ENCODE assay signal across 9 cellular contexts in the genomic region with DNA sequence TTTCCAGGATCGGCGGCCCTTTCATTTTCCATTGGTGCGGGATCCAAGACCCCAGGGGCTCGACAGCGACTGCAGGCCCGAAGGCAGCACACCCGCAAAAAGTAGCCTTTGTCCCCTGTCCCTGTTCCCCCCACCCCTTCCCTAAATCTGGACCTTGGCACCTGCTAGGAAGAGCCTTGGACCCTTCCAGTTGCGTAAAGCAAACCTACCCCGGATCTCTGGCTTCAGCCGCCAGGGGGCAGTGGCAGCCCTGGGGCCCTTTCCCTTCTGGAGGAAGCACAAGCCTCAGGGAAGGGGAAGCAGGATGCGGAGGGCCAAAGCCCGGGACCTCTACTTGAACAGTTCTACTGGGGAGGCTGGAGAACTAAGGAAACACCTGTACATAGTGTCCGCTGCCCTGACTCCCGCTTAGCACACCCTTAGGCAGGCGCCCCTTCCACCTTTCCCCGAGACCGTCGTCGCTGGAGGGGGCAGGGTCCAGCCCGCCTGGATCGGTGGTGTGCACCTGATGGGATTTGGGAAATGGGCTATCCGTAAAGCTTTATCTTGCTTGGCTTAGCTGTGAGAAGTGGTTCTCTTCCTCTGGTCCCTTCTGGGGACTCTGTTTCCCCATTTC. TPM values are rescaled to one million over a fixed set of nuclear protein-coding genes. Genes with fewer than 3 reads are reported as not detected.
DNase-seq lines count a peak whose midpoint lies in the region; ATAC-seq, FAIRE-seq and TF ChIP-seq lines count a peak whose summit lies in the region.
"Not testable (repeated sequence)": the region's sequence is repeated elsewhere in the genome, so short reads cannot be mapped to it uniquely, and the experiment has no call there.
"Had no signal": no experiment of that assay in that cellular context is flagged by ENCODE, and none has a peak within 500 bp of the region (broad histone marks: within the 10 kb centered on the region; RNA-seq: fewer than 3 reads in every experiment).

No MANE protein-coding gene starts in this region.

- intact Hi-C loops in HepG2 (cut with micrococcal nuclease; ENCODE audit: unreplicated experiment); psoas muscle (cut with DNase I): not testable (repeated sequence)

- H3K27me3 ChIP-seq in SK-N-SH (ENCODE audit: insufficient read depth); bronchial epithelial cell (ENCODE audit: control insufficient read depth, insufficient read depth, low read length); HepG2 (ENCODE audit: control insufficient read depth in 1 of 2, insufficient read depth in 2 of 2, low read length in 2 of 2); psoas muscle (ENCODE audit: insufficient read depth in 3 of 3, low read length in 2 of 3): not testable (repeated sequence)

- not testable (repeated sequence) for TF ChIP-seq RAD21 in SK-N-SH (IDR thresholded peaks at IDR 0.05; ENCODE audit: low read length); HepG2 (CRISPR knock-in tag; IDR thresholded peaks at IDR 0.05)

- not testable (repeated sequence) for H3K27ac ChIP-seq in SK-N-SH (ENCODE audit: low read depth in 2 of 2, low read length in 1 of 2); HepG2 (ENCODE audit: extremely low read length, insufficient read depth, low read length); psoas muscle

- CTCF ChIA-PET in SK-N-SH (lab: Yijun Ruan, JAX); HepG2 (lab: Yijun Ruan, JAX; ENCODE audit: low intra/inter-chr PET ratio, low total read pairs): not testable (repeated sequence)

- peak; percentile 43 for DNase-seq in DMS53 (lab: John Stamatoyannopoulos, UW)
- not testable (repeated sequence) for DNase-seq in LNCaP clone FGC (ENCODE audit: low read depth); SK-N-SH; bronchial epithelial cell (ENCODE audit: low read depth); fibroblast of pulmonary artery (ENCODE audit: low read depth); HepG2 (ENCODE audit: low spot score); psoas muscle

- not testable (repeated sequence) for H3F3A ChIP-seq in SK-N-SH (replicated peaks; ENCODE audit: insufficient read depth)

- not testable (repeated sequence) for H3K9me3 ChIP-seq in SK-N-SH; HepG2 (ENCODE audit: low read length); psoas muscle

- peak; percentile 25; the same call in 1 of the 2 replicates for TF ChIP-seq CTCF in LNCaP clone FGC (IDR thresholded peaks at IDR 0.05; ENCODE audit: control insufficient read depth, extremely low read depth, insufficient read depth)
- TF ChIP-seq CTCF in SK-N-SH (IDR thresholded peaks at IDR 0.05), result peak; percentile 34
- peak; percentile 29 for TF ChIP-seq CTCF in bronchial epithelial cell (IDR thresholded peaks at IDR 0.05; ENCODE audit: insufficient read depth, low read length, severe bottlenecking)
- peak; percentile 13 for TF ChIP-seq CTCF in fibroblast of pulmonary artery (IDR thresholded peaks at IDR 0.05; ENCODE audit: low read length, missing control alignments)
- peak; percentile 63 for TF ChIP-seq CTCF in HepG2 (CRISPR knock-in tag; IDR thresholded peaks at IDR 0.05)
- TF ChIP-seq CTCF in psoas muscle (IDR thresholded peaks at IDR 0.05), result peak; percentile 27

- POLR2A ChIA-PET in SK-N-SH (lab: Yijun Ruan, JAX); HepG2 (lab: Yijun Ruan, JAX): not testable (repeated sequence)

- H3K4me1 ChIP-seq in SK-N-SH (ENCODE audit: control insufficient read depth in 1 of 2, insufficient read depth in 2 of 2, low read depth in 1 of 2, low read length in 1 of 2); HepG2 (ENCODE audit: insufficient read depth, low read length); psoas muscle: not testable (repeated sequence)

- H3K36me3 ChIP-seq in SK-N-SH (replicated peaks in 1 of 2; ENCODE audit: control insufficient read depth in 1 of 2, insufficient read depth in 2 of 2, low read length in 1 of 2), result peaks cover 0 to 13% of the 10 kb centered on the region in 2 experiments
- H3K36me3 ChIP-seq in bronchial epithelial cell (ENCODE audit: control insufficient read depth, insufficient read depth, low read length); HepG2 (replicated peaks in 1 of 2; ENCODE audit: control insufficient read depth in 1 of 2, insufficient read depth in 2 of 2, low read length in 2 of 2): not testable (repeated sequence)
- peaks cover 0 to 26% of the 10 kb centered on the region in 2 donors for H3K36me3 ChIP-seq in psoas muscle (ENCODE audit: insufficient read depth in 1 of 2, low read depth in 1 of 2)

- not testable (repeated sequence) for H2AFZ ChIP-seq in SK-N-SH (ENCODE audit: low read depth); HepG2 (ENCODE audit: low read length)

- H3K79me2 ChIP-seq in SK-N-SH (ENCODE audit: insufficient read depth); HepG2 (ENCODE audit: insufficient read depth, low read length): not testable (repeated sequence)

- ATAC-seq in HepG2 (peak; percentile 61), psoas muscle (peak in 3 of 4 donors; percentile 26 to 57 (median 44))

- not testable (repeated sequence) for H3K4me3 ChIP-seq in LNCaP clone FGC (ENCODE audit: low read depth, low read length); SK-N-SH (ENCODE audit: low read depth in 2 of 2, low read length in 1 of 2); bronchial epithelial cell (ENCODE audit: low read depth, low read length); fibroblast of pulmonary artery (replicated peaks; ENCODE audit: low read depth, low read length); HepG2 (replicated peaks in 1 of 3; ENCODE audit: insufficient read depth in 1 of 3, low read depth in 2 of 3, low read length in 3 of 3); psoas muscle

- H4K20me1 ChIP-seq in SK-N-SH (ENCODE audit: insufficient read depth); HepG2 (ENCODE audit: insufficient read depth, low read length): not testable (repeated sequence)

- not testable (repeated sequence) for FAIRE-seq in bronchial epithelial cell (lab: Jason Lieb, UNC); HepG2 (lab: Jason Lieb, UNC)

- not testable (repeated sequence) for H3K9ac ChIP-seq in SK-N-SH; HepG2 (ENCODE audit: insufficient read depth, low read depth, low read length)

- not testable (repeated sequence) for TF ChIP-seq POLR2A in HepG2 (IDR thresholded peaks at IDR 0.05; ENCODE audit: insufficient read depth in 1 of 2, low read depth in 2 of 2, low read length in 2 of 2)

- not testable (repeated sequence) for TF ChIP-seq EP300 in SK-N-SH (IDR thresholded peaks at IDR 0.05; ENCODE audit: borderline replicate concordance in 1 of 2, low read depth in 1 of 2, low read length in 1 of 2); HepG2 (IDR thresholded peaks at IDR 0.05; ENCODE audit: low read depth in 2 of 2, low read length in 2 of 2); HepG2 (CRISPR knock-in tag; IDR thresholded peaks at IDR 0.05; ENCODE audit: borderline replicate concordance)

- not testable (repeated sequence) for BruUV-seq in HepG2 (replicated peaks; lab: Mats Ljungman, UMichigan)

- not testable (repeated sequence) for H3K4me2 ChIP-seq in SK-N-SH; HepG2 (ENCODE audit: low read depth, low read length)

- 97% methylated on average over 16 of the region's 22 CpGs for WGBS in SK-N-SH (ENCODE audit: low lambda C conversion rate)
- 92% methylated on average over 12 of the region's 22 CpGs for WGBS in HepG2 (ENCODE audit: low lambda C conversion rate)
- WGBS in psoas muscle, 3 donors, result 79 to 85% (median 80%) methylated on average over 19 to 21 of the region's 22 CpGs

- not testable (repeated sequence) for H3K9me2 ChIP-seq in SK-N-SH

- in situ Hi-C loops in HepG2 (cut with HindIII; ENCODE audit: extremely low pct_ligation_motif_present, low pct_unique_long_range_greater_than_20kb), result not testable (repeated sequence)

RNA-seq across cellular contexts. Expression of a gene that starts 21.3 kb away (rescaled TPM):
- polyA plus RNA-seq in SK-N-SH (2012; rRNA removed), result 8.3 and 14.0 TPM in 2 replicates
- 13.7 and 16.4 TPM in 2 replicates for polyA plus RNA-seq in SK-N-SH (2012; cell fraction: cytosol; rRNA removed)
- 36.6 and 39.8 TPM in 2 replicates for polyA plus RNA-seq in SK-N-SH (2012; cell fraction: nucleus; rRNA removed)
- total RNA-seq in bronchial epithelial cell, result 4.5 and 4.7 TPM in 2 replicates
- total RNA-seq in HepG2 (2016; rRNA removed; fragmentation: Illumina TruSeq; extraction: Trizol), result 8.4 and 12.7 TPM in 2 replicates
- total RNA-seq in HepG2 (2016; cell fraction: cytosol; rRNA removed; fragmentation: Illumina TruSeq; extraction: Trizol; ENCODE audit: low read depth), result 7.3 and 8.9 TPM in 2 replicates
- total RNA-seq in HepG2 (2016; cell fraction: insoluble cytoplasmic fraction; rRNA removed; fragmentation: Illumina TruSeq; extraction: Trizol), result 8.1 and 12.1 TPM in 2 replicates
- total RNA-seq in HepG2 (2016; cell fraction: membrane; rRNA removed; fragmentation: Illumina TruSeq; extraction: Trizol), result 9.6 and 11.2 TPM in 2 replicates
- 15.4 and 17.1 TPM in 2 replicates for total RNA-seq in HepG2 (2016; cell fraction: nucleus; rRNA removed; fragmentation: Illumina TruSeq; extraction: Trizol)
- 9.2 and 10.3 TPM in 2 replicates for polyA plus RNA-seq in HepG2 (2011; rRNA removed)
- 6.9 and 7.8 TPM in 2 replicates for polyA plus RNA-seq in HepG2 (2011; cell fraction: cytosol; rRNA removed)
- 26.7 and 30.4 TPM in 2 replicates for polyA plus RNA-seq in HepG2 (2011; cell fraction: nucleus; rRNA removed)
- polyA plus RNA-seq in HepG2 (2012), result 24.9 and 31.2 TPM in 2 replicates
- polyA plus RNA-seq in HepG2 (2016; cell fraction: cytosol; fragmentation: Illumina TruSeq; extraction: Trizol; ENCODE audit: low read depth), result 2.0 and 2.4 TPM in 2 replicates
- polyA plus RNA-seq in HepG2 (2016; cell fraction: insoluble cytoplasmic fraction; fragmentation: Illumina TruSeq; extraction: Trizol; ENCODE audit: low read depth), result 28.5 and 38.3 TPM in 2 replicates
- 10.4 and 10.5 TPM in 2 replicates for polyA plus RNA-seq in HepG2 (2016; cell fraction: membrane; fragmentation: Illumina TruSeq; extraction: Trizol; ENCODE audit: low read depth)
- 58.9 and 64.1 TPM in 2 replicates for polyA plus RNA-seq in HepG2 (2016; cell fraction: nucleus; fragmentation: Illumina TruSeq; extraction: Trizol; ENCODE audit: insufficient read depth, low read depth)
- 14.3 and 15.0 TPM in 2 replicates for polyA minus RNA-seq in HepG2 (2011; rRNA and poly(A)+ RNA removed; ENCODE audit: low replicate concordance)
- polyA minus RNA-seq in HepG2 (2011; cell fraction: cytosol; rRNA and poly(A)+ RNA removed), result 13.8 and 14.0 TPM in 2 replicates
- 13.9 and 14.9 TPM in 2 replicates for polyA minus RNA-seq in HepG2 (2011; cell fraction: nucleus; rRNA and poly(A)+ RNA removed)
- total RNA-seq in psoas muscle, result 10 to 100 TPM; 16.6 to 28.1 (median 21.1) TPM
- polyA plus RNA-seq in psoas muscle, result 10 to 100 TPM in 1 of 3 donors, 1 to 10 TPM in 2; 8.0 to 18.0 (median 9.3) TPM

RNA-seq across cellular contexts. Expression of a gene that starts 23.0 kb away (rescaled TPM):
- polyA plus RNA-seq in SK-N-SH (2012; rRNA removed) (0.21 and 0.26 TPM in 2 replicates), HepG2 (2011; rRNA removed) (0.51 and 0.61 TPM in 2 replicates), psoas muscle (under 1 TPM; 0.06 to 0.34 (median 0.07) TPM)
- 0.03 and 0.08 TPM in 2 replicates for polyA plus RNA-seq in SK-N-SH (2012; cell fraction: cytosol; rRNA removed)
- polyA plus RNA-seq in SK-N-SH (2012; cell fraction: nucleus; rRNA removed), result 4.2 and 6.3 TPM in 2 replicates
- total RNA-seq in bronchial epithelial cell (0.13 and 0.26 TPM in 2 replicates), HepG2 (2016; rRNA removed; fragmentation: Illumina TruSeq; extraction: Trizol) (0.88 and 1.4 TPM in 2 replicates), psoas muscle (under 1 TPM in 1 of 4 donors, not detected in 3; 0.36 TPM)
- 0.71 TPM in 1 of 2 replicates, not detected in the other for total RNA-seq in HepG2 (2016; cell fraction: cytosol; rRNA removed; fragmentation: Illumina TruSeq; extraction: Trizol; ENCODE audit: low read depth)
- total RNA-seq in HepG2 (2016; cell fraction: insoluble cytoplasmic fraction; rRNA removed; fragmentation: Illumina TruSeq; extraction: Trizol), result 0.94 and 2.2 TPM in 2 replicates
- total RNA-seq in HepG2 (2016; cell fraction: membrane; rRNA removed; fragmentation: Illumina TruSeq; extraction: Trizol), result 0.37 and 0.72 TPM in 2 replicates
- 1.4 and 1.5 TPM in 2 replicates for total RNA-seq in HepG2 (2016; cell fraction: nucleus; rRNA removed; fragmentation: Illumina TruSeq; extraction: Trizol)
- 0.18 and 0.48 TPM in 2 replicates for polyA plus RNA-seq in HepG2 (2011; cell fraction: cytosol; rRNA removed)
- polyA plus RNA-seq in HepG2 (2011; cell fraction: nucleus; rRNA removed), result 8.5 and 14.9 TPM in 2 replicates
- 0.90 and 1.1 TPM in 2 replicates for polyA plus RNA-seq in HepG2 (2012)
- polyA plus RNA-seq in HepG2 (2016; cell fraction: cytosol; fragmentation: Illumina TruSeq; extraction: Trizol; ENCODE audit: low read depth), result 0.32 TPM in 1 of 2 replicates, not detected in the other
- 1.3 and 2.3 TPM in 2 replicates for polyA plus RNA-seq in HepG2 (2016; cell fraction: insoluble cytoplasmic fraction; fragmentation: Illumina TruSeq; extraction: Trizol; ENCODE audit: low read depth)
- polyA plus RNA-seq in HepG2 (2016; cell fraction: membrane; fragmentation: Illumina TruSeq; extraction: Trizol; ENCODE audit: low read depth), result 0.42 and 1.2 TPM in 2 replicates
- 2.9 and 3.1 TPM in 2 replicates for polyA plus RNA-seq in HepG2 (2016; cell fraction: nucleus; fragmentation: Illumina TruSeq; extraction: Trizol; ENCODE audit: insufficient read depth, low read depth)
- 0.14 and 1.6 TPM in 2 replicates for polyA minus RNA-seq in HepG2 (2011; rRNA and poly(A)+ RNA removed; ENCODE audit: low replicate concordance)
- polyA minus RNA-seq in HepG2 (2011; cell fraction: cytosol; rRNA and poly(A)+ RNA removed), result not detected in 2 replicates
- polyA minus RNA-seq in HepG2 (2011; cell fraction: nucleus; rRNA and poly(A)+ RNA removed), result 0.77 TPM in 1 of 2 replicates, not detected in the other
- total RNA-seq: myocyte, thoracic aorta had no signal

Comparison
In these comparisons a context has a peak if more than half of its experiments do, and no peak if none do; other contexts are left out.
1. CTCF ChIP-seq: peak in every context shown above with its lines; median percentile 63 in HepG2; 34 in SK-N-SH; 29 in bronchial epithelial cell; 27 in psoas muscle; 25 in LNCaP clone FGC; 13 in fibroblast of pulmonary artery.